1 cellular context compared by ENCODE assay signal in the genomic region with DNA sequence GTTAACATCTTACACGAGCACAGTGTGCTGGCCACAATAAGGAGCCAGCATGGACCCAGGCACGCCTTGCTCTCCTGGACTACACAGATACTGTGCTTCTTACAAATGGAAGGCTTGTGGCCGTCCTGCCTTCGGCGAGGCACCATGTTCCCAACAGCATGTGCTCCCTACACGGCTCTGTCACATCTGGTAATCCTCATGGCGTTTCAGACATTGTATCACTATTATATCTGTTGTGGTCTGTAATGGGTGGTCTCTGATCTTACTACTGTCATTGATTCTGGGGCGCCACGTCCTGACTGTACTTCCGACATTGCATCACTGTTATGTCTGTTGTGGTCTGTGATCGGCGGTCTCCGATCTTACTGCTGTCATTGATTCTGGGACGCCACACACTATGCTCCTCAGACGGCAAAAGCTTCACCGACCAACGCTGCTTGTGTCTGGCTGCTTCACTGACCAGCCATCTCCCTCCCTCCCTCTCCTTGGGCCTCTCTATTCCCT.
TF ChIP-seq lines count a peak whose summit lies in the region.

No MANE protein-coding gene starts in this region.

TF ChIP-seq in K562, 482 proteins besides CTCF, POLR2A, EP300 and RAD21 (continued from another document):
- TF ChIP-seq CREB1 (IDR thresholded peaks at IDR 0.05) (no peak), CREB1 (CRISPR knock-in tag; IDR thresholded peaks at IDR 0.05) (no peak)
TF ChIP-seq in K562: peak in this region for 3.
